In the genomic region with DNA sequence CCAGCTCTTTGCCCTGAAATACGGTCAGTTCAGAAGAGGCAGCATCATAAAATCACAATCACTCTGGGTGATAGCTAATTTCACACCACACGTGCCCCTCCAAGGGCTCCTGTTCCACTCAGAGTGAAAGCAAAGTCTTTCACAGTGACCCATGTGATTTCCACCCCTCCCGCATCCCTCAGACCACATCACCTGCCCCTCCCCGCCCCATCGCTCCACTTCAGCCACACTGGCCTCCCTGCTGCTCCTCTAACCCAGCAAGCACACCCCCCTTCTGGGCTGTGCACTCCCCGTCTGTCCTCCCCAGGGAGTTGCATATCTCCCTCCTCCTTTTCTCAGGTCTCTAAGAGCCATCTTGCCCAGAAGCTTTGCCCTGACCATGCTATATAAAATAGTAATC, we compare ENCODE assay signal across 12 cellular contexts.
A peak's percentile ranks its signal among the peaks of the same experiment; 100 is the strongest.
DNase-seq lines count a peak whose midpoint lies in the region; ATAC-seq and TF ChIP-seq lines count a peak whose summit lies in the region.
"Had no signal": no experiment of that assay in that cellular context is flagged by ENCODE, and none has a peak within 500 bp of the region (broad histone marks: within the 10 kb centered on the region; RNA-seq: fewer than 3 reads in every experiment).

No MANE protein-coding gene starts in this region.

- intact Hi-C loops in body of pancreas (cut with DNase I): no loop called here

- no peaks in the 10 kb centered on the region for H3K36me3 ChIP-seq in body of pancreas (replicated peaks in 1 of 2; ENCODE audit: insufficient read depth in 1 of 2, low read depth in 2 of 2)
- H3K36me3 ChIP-seq: esophagus muscularis mucosa, transverse colon had no signal

- H3K9me3 ChIP-seq in body of pancreas: no peaks in the 10 kb centered on the region
- H3K9me3 ChIP-seq: esophagus muscularis mucosa, transverse colon had no signal

- peaks cover 99% of the 10 kb centered on the region for H3K4me1 ChIP-seq in body of pancreas

- H3K4me3 ChIP-seq in body of pancreas: no peak overlapping the region
- H3K4me3 ChIP-seq in foreskin fibroblast (ENCODE audit: low read depth in 1 of 2, low read length in 2 of 2): no peak overlapping the region
- H3K4me3 ChIP-seq: esophagus muscularis mucosa, transverse colon had no signal

- peak overlapping the region; percentile 41 to 86 (median 83) for H3K27ac ChIP-seq in body of pancreas
- H3K27ac ChIP-seq: esophagus muscularis mucosa, transverse colon had no signal

- ATAC-seq in GM18498 (IDR thresholded peaks at IDR 0.05; ENCODE audit: unreplicated experiment) (peak; percentile 71), GM21360 (IDR thresholded peaks at IDR 0.05; ENCODE audit: unreplicated experiment) (peak; percentile 70), HG03045 (IDR thresholded peaks at IDR 0.05; ENCODE audit: unreplicated experiment) (peak; percentile 46), body of pancreas (no peak), HG03457 (IDR thresholded peaks at IDR 0.05; ENCODE audit: unreplicated experiment) (no peak)

- DNase-seq in body of pancreas (no peak), foreskin fibroblast (no peak), amygdala (lab: John Stamatoyannopoulos, UW) (no peak)
- no peak for DNase-seq in activated CD8-positive, alpha-beta memory T cell treated with anti-CD3 and anti-CD28 coated beads, Interleukin-2, amount 50 U/mL, for 48 hours
- DNase-seq: activated CD4-positive, alpha-beta T cell treated with anti-CD3 and anti-CD28 coated beads for 48 hours; central memory CD4-positive, alpha-beta T cell; transverse colon had no signal

- H3K27me3 ChIP-seq in body of pancreas: no peaks in the 10 kb centered on the region
- H3K27me3 ChIP-seq: esophagus muscularis mucosa, transverse colon had no signal

- WGBS in body of pancreas, 2 donors: 79 to 84% methylated on average over 6 of the region's 6 CpGs

- TF ChIP-seq POLR2A in body of pancreas (IDR thresholded peaks at IDR 0.05): no peak

- TF ChIP-seq CTCF in body of pancreas (IDR thresholded peaks at IDR 0.05) (no peak), foreskin fibroblast (IDR thresholded peaks at IDR 0.05; ENCODE audit: low read depth, low read length) (no peak)

Comparison
In these comparisons a context has a peak if more than half of its experiments do, and no peak if none do; other contexts are left out.
1. ATAC-seq: peak in GM18498 (single experiment), GM21360 (single experiment) and HG03045 (single experiment); none in body of pancreas (single experiment) and HG03457 (single experiment).